5 cellular contexts compared by ENCODE assay signal in the genomic region with DNA sequence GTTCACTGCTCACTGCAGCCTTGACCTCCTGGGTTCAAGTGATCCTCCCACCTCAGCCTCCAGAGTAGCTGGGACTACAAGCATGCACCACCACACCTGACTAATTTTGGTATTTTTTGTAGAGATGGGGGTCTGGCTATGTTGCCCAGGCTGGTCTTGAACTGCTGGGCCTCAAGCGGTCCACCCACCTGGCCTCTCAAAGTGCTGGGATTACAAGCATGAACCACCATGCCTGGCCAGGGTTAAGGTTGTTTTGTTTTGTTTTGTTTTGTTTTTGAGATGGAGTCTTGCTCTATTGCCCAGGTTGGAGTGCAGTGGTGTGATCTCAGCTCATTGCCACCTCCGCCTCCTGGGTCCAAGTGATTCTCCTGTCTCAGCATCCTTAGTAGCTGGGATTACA. TPM values are rescaled to one million over a fixed set of nuclear protein-coding genes. Genes with fewer than 3 reads are reported as not detected.
"Had no signal": no experiment of that assay in that cellular context is flagged by ENCODE, and none has a peak within 500 bp of the region (broad histone marks: within the 10 kb centered on the region; RNA-seq: fewer than 3 reads in every experiment).

No MANE protein-coding gene starts in this region.

RNA-seq across cellular contexts. Expression of a gene that starts 28.0 kb away (rescaled TPM):
- total RNA-seq: activated CD4-positive, alpha-beta memory T cell treated with anti-CD3 and anti-CD28 coated beads for 36 hours; activated CD4-positive, alpha-beta T cell treated with anti-CD3 and anti-CD28 coated beads, Interleukin-2, amount 10 ng/mL, durations not matched to agents 24 days and 14 days; activated T-helper 1 cell treated with anti-CD3 and anti-CD28 coated beads, Interleukin-12 subunit alpha, Interleukin-12 subunit beta, Interleukin-2, Interleukin-4 antibody, amounts not matched to agents 30 ng/mL and 10 ng/mL and 1 ng/mL, durations not matched to agents 14 hours and 24 hours and 36 hours; T-helper 17 cell; T-helper 2 cell treated with Interferon-gamma antibody and Interleukin-4, amounts not matched to agents 100 ng/mL and 5 ng/mL, for 36 hours had no signal
